32 cellular contexts compared by ENCODE assay signal in the genomic region with DNA sequence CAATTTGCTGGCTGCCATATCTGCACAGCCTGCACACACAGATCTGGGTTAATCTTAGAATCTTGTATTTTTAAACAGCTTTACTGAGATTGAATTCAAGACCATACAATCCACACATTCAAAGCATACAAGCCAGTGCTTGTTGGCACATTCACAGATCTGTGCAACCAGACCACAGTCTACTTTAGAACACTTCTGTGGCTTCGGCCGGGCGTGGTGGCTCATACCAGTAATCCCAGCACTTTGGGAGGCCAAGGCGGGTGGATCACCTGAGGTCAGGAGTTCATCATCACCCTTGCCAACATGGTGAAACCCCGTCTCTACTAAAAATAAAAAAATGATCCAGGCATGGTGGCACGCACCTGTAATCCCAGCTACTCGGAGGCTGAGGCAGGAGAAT.
"Had no signal": no experiment of that assay in that cellular context is flagged by ENCODE, and none has a peak within 500 bp of the region (broad histone marks: within the 10 kb centered on the region; RNA-seq: fewer than 3 reads in every experiment).

No MANE protein-coding gene starts in this region.

- H3K4me2 ChIP-seq: neural progenitor cell, smooth muscle cell had no signal

- H3K79me2 ChIP-seq: parathyroid adenoma had no signal

- H2AFZ ChIP-seq: neural progenitor cell, parathyroid adenoma had no signal

- H3K36me3 ChIP-seq: neural progenitor cell, ovary, right lobe of liver, sigmoid colon, spleen, suprapubic skin, tibial artery, transverse colon, upper lobe of right lung, uterus had no signal

- H3K27me3 ChIP-seq: ovary, right lobe of liver, testis, uterus had no signal

- H3K4me1 Mint-ChIP-seq: naive thymus-derived CD4-positive, alpha-beta T cell; nephron; neural progenitor cell; stimulated activated memory B cell treated with anti-CD40 and anti-IgM and Interleukin-4, amounts not matched to agents 10 μg/mL and 1 μg/mL and 100 μg/mL, for 72 hours; stimulated activated naive CD8-positive, alpha-beta T cell treated with anti-CD3 and anti-CD28 coated beads, Interleukin-15, amount 100 ng/mL, for 72 hours had no signal

- H3K4me3 ChIP-seq: neural progenitor cell, ovary, psoas muscle, right lobe of liver, sigmoid colon, skin epidermis, smooth muscle cell, spleen, suprapubic skin, testis, tibial artery, transverse colon, upper lobe of right lung, uterus had no signal

- DNase-seq: naive thymus-derived CD4-positive, alpha-beta T cell; occipital lobe; ovary; posterior cingulate gyrus; psoas muscle; right cardiac atrium; right lobe of liver; sigmoid colon; spleen; stimulated activated CD4-positive, alpha-beta T cell treated with anti-CD3 and anti-CD28 coated beads, Interleukin-12 subunit alpha, Interleukin-12 subunit beta, amount 100 ng/mL, for 4 hours; stimulated activated CD4-positive, alpha-beta T cell treated with anti-CD3 and anti-CD28 coated beads, Interleukin-1b, Interleukin-23, amount 100 ng/mL, for 48 hours; stimulated activated CD4-positive, alpha-beta T cell treated with anti-CD3 and anti-CD28 coated beads, Interleukin-4, amount 100 ng/mL, for 1 hour; stimulated activated CD4-positive, alpha-beta T cell treated with anti-CD3 and anti-CD28 coated beads, Interleukin-4, amount 100 ng/mL, for 4 hours; stimulated activated CD8-positive, alpha-beta memory T cell treated with anti-CD3 and anti-CD28 coated beads, Interleukin-4, amount 100 ng/mL, for 48 hours; stimulated activated naive CD4-positive, alpha-beta T cell; stimulated activated naive CD8-positive, alpha-beta T cell treated with anti-CD3 and anti-CD28 coated beads, Interleukin-15, amount 100 ng/mL, for 72 hours; stimulated activated naive CD8-positive, alpha-beta T cell treated with anti-CD3 and anti-CD28 coated beads, Interleukin-15, Interleukin-2, amounts not matched to agents 100 U/mL and 50 U/mL, for 24 hours; substantia nigra; testis; tibial artery; transverse colon; upper lobe of right lung; uterus had no signal

- H3K4me3 Mint-ChIP-seq: naive thymus-derived CD4-positive, alpha-beta T cell; nephron; neural progenitor cell; stimulated activated memory B cell treated with anti-CD40 and anti-IgM and Interleukin-4, amounts not matched to agents 10 μg/mL and 1 μg/mL and 100 μg/mL, for 72 hours; stimulated activated naive CD8-positive, alpha-beta T cell treated with anti-CD3 and anti-CD28 coated beads, Interleukin-15, amount 100 ng/mL, for 72 hours; type B pancreatic cell had no signal

- H3K4me1 ChIP-seq: neural progenitor cell, parathyroid adenoma, psoas muscle, right lobe of liver, sigmoid colon, spleen, testis, tibial artery, upper lobe of right lung, uterus had no signal

- H3K9ac ChIP-seq: neural progenitor cell, parathyroid adenoma had no signal

- H3K36me3 Mint-ChIP-seq: naive thymus-derived CD4-positive, alpha-beta T cell; neural progenitor cell; stimulated activated memory B cell treated with anti-CD40 and anti-IgM and Interleukin-4, amounts not matched to agents 10 μg/mL and 1 μg/mL and 100 μg/mL, for 72 hours; type B pancreatic cell had no signal

- H3K9me3 Mint-ChIP-seq: nephron; stimulated activated memory B cell treated with anti-CD40 and anti-IgM and Interleukin-4, amounts not matched to agents 10 μg/mL and 1 μg/mL and 100 μg/mL, for 72 hours; stimulated activated naive CD8-positive, alpha-beta T cell treated with anti-CD3 and anti-CD28 coated beads, Interleukin-15, amount 100 ng/mL, for 72 hours; type B pancreatic cell had no signal

- H3K9me3 ChIP-seq: ovary, psoas muscle, right lobe of liver, suprapubic skin, testis, transverse colon, upper lobe of right lung, uterus had no signal

- H3K27ac Mint-ChIP-seq: naive thymus-derived CD4-positive, alpha-beta T cell; nephron; neural progenitor cell; progenitor cell of endocrine pancreas; stimulated activated memory B cell treated with anti-CD40 and anti-IgM and Interleukin-4, amounts not matched to agents 10 μg/mL and 1 μg/mL and 100 μg/mL, for 72 hours; stimulated activated naive CD8-positive, alpha-beta T cell treated with anti-CD3 and anti-CD28 coated beads, Interleukin-15, amount 100 ng/mL, for 72 hours; type B pancreatic cell had no signal

- H3K27ac ChIP-seq: neural progenitor cell, ovary, parathyroid adenoma, psoas muscle, right lobe of liver, sigmoid colon, skin epidermis, spleen, suprapubic skin, testis, tibial artery, transverse colon, upper lobe of right lung, uterus had no signal

- ATAC-seq: naive thymus-derived CD4-positive, alpha-beta T cell; psoas muscle; right cardiac atrium; right lobe of liver; stimulated activated memory B cell treated with anti-CD40 and anti-IgM and Interleukin-4, amounts not matched to agents 10 μg/mL and 1 μg/mL and 100 μg/mL, for 72 hours; stimulated activated naive CD8-positive, alpha-beta T cell treated with anti-CD3 and anti-CD28 coated beads, Interleukin-15, amount 100 ng/mL, for 72 hours; stimulated activated naive CD8-positive, alpha-beta T cell treated with anti-CD3 and anti-CD28 coated beads, Interleukin-15, Interleukin-2, amounts not matched to agents 100 U/mL and 50 U/mL, for 24 hours; upper lobe of right lung had no signal
